In the genomic region with DNA sequence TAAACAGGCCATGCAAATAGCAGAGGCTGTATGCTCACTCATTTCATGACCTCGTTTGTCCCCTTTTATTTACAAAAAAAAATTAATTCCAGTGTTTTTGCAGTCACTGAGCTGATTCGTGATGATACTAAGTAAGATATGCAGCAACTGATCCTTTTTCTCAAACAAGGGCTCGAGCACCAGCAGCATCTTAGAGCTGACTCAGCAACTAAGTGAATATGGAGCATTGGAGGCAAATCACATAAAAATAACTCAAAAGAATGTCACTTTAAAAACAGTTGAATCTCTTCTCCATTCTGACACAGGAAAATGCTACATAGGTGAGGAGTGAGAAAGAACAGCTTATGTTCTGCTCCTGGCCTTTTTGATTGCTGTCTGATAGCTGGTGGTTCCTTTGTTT, we compare ENCODE assay signal across 3 cellular contexts.
TF ChIP-seq lines count a peak whose summit lies in the region.

No MANE protein-coding gene starts in this region.

TF ChIP-seq in A549, 52 proteins besides CTCF, POLR2A, EP300 and RAD21:
- no peak for TF ChIP-seq CBX8 (IDR thresholded peaks at IDR 0.05)
- TF ChIP-seq FOXS1 (CRISPR knock-in tag; IDR thresholded peaks at IDR 0.05): no peak
- peak; percentile 90 for TF ChIP-seq MAFK (IDR thresholded peaks at IDR 0.05; ENCODE audit: partially characterized antibody)
- no peak for TF ChIP-seq CBX2 (IDR thresholded peaks at IDR 0.05; ENCODE audit: borderline replicate concordance, low read depth)

TF ChIP-seq in IMR-90, 13 proteins besides CTCF, POLR2A, EP300 and RAD21:
- TF ChIP-seq MAFK (IDR thresholded peaks at IDR 0.05; ENCODE audit: low read depth, low read length): peak; percentile 92
- no peak for TF ChIP-seq RFX5 (IDR thresholded peaks at IDR 0.05; ENCODE audit: low read depth, low read length)
- no peak for TF ChIP-seq MAZ (IDR thresholded peaks at IDR 0.05; ENCODE audit: borderline replicate concordance, low read depth, low read length)
- no peak for TF ChIP-seq CEBPB (IDR thresholded peaks at IDR 0.05; ENCODE audit: low read depth, low read length)

TF ChIP-seq in K562, 482 proteins besides CTCF, POLR2A, EP300 and RAD21:
- TF ChIP-seq CC2D1A (IDR thresholded peaks at IDR 0.05) (no peak), BMI1 (IDR thresholded peaks at IDR 0.05; ENCODE audit: low read length) (no peak), PHB2 (IDR thresholded peaks at IDR 0.05; ENCODE audit: low read depth) (no peak), C11orf30 (IDR thresholded peaks at IDR 0.05; ENCODE audit: low read depth) (peak; percentile 71), U2AF2 (optimal IDR thresholded peaks at IDR 0.05; ENCODE audit: low read depth, low read length) (no peak), ZNF778 (CRISPR knock-in tag; IDR thresholded peaks at IDR 0.05) (no peak), HSF4 (CRISPR knock-in tag; IDR thresholded peaks at IDR 0.05; ENCODE audit: borderline replicate concordance) (no peak), ZNF699 (CRISPR knock-in tag; IDR thresholded peaks at IDR 0.05; ENCODE audit: insufficient replicate concordance) (no peak), HOXB6 (CRISPR knock-in tag; IDR thresholded peaks at IDR 0.05; ENCODE audit: borderline replicate concordance) (no peak), SMARCE1 (IDR thresholded peaks at IDR 0.05) (no peak), CHD1 (IDR thresholded peaks at IDR 0.05; ENCODE audit: low read length) (no peak), MAFF (IDR thresholded peaks at IDR 0.05; ENCODE audit: low read length) (peak; percentile 64), ZNF431 (CRISPR knock-in tag; IDR thresholded peaks at IDR 0.05) (no peak), MAFG (tag; conservative IDR thresholded peaks at IDR 0.05) (peak; percentile 74), SRF (CRISPR knock-in tag; IDR thresholded peaks at IDR 0.05) (no peak), ZNF253 (CRISPR knock-in tag; conservative IDR thresholded peaks at IDR 0.05) (no peak), ARHGAP35 (IDR thresholded peaks at IDR 0.05; ENCODE audit: partially characterized antibody) (no peak), ZNF316 (IDR thresholded peaks at IDR 0.05) (peak; percentile 67), MAFK (IDR thresholded peaks at IDR 0.05; ENCODE audit: low read length) (peak; percentile 72), RFX5 (IDR thresholded peaks at IDR 0.05; ENCODE audit: low read depth, low read length) (no peak), ZNF282 (CRISPR knock-in tag; IDR thresholded peaks at IDR 0.05) (no peak), CREM (IDR thresholded peaks at IDR 0.05; ENCODE audit: low read depth) (no peak)
- TF ChIP-seq, protein P1, sequence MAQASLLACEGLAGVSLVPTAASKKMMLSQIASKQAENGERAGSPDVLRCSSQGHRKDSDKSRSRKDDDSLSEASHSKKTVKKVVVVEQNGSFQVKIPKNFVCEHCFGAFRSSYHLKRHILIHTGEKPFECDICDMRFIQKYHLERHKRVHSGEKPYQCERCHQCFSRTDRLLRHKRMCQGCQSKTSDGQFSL (CRISPR knock-in tag; IDR thresholded peaks at IDR 0.05): no peak
- TF ChIP-seq, protein P1 (tag; IDR thresholded peaks at IDR 0.05): no peak
- TF ChIP-seq, protein P2, sequence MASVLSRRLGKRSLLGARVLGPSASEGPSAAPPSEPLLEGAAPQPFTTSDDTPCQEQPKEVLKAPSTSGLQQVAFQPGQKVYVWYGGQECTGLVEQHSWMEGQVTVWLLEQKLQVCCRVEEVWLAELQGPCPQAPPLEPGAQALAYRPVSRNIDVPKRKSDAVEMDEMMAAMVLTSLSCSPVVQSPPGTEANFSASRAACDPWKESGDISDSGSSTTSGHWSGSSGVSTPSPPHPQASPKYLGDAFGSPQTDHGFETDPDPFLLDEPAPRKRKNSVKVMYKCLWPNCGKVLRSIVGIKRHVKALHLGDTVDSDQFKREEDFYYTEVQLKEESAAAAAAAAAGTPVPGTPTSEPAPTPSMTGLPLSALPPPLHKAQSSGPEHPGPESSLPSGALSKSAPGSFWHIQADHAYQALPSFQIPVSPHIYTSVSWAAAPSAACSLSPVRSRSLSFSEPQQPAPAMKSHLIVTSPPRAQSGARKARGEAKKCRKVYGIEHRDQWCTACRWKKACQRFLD (CRISPR knock-in tag; IDR thresholded peaks at IDR 0.05): no peak
- TF ChIP-seq, protein P3, sequence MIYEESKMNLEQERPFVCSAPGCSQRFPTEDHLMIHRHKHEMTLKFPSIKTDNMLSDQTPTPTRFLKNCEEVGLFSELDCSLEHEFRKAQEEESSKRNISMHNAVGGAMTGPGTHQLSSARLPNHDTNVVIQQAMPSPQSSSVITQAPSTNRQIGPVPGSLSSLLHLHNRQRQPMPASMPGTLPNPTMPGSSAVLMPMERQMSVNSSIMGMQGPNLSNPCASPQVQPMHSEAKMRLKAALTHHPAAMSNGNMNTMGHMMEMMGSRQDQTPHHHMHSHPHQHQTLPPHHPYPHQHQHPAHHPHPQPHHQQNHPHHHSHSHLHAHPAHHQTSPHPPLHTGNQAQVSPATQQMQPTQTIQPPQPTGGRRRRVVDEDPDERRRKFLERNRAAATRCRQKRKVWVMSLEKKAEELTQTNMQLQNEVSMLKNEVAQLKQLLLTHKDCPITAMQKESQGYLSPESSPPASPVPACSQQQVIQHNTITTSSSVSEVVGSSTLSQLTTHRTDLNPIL (CRISPR knock-in tag; IDR thresholded peaks at IDR 0.05): no peak
- TF ChIP-seq, protein P4, sequence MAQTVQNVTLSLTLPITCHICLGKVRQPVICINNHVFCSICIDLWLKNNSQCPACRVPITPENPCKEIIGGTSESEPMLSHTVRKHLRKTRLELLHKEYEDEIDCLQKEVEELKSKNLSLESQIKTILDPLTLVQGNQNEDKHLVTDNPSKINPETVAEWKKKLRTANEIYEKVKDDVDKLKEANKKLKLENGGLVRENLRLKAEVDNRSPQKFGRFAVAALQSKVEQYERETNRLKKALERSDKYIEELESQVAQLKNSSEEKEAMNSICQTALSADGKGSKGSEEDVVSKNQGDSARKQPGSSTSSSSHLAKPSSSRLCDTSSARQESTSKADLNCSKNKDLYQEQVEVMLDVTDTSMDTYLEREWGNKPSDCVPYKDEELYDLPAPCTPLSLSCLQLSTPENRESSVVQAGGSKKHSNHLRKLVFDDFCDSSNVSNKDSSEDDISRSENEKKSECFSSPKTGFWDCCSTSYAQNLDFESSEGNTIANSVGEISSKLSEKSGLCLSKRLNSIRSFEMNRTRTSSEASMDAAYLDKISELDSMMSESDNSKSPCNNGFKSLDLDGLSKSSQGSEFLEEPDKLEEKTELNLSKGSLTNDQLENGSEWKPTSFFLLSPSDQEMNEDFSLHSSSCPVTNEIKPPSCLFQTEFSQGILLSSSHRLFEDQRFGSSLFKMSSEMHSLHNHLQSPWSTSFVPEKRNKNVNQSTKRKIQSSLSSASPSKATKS (CRISPR knock-in tag; IDR thresholded peaks at IDR 0.05): no peak
- TF ChIP-seq, protein P5, sequence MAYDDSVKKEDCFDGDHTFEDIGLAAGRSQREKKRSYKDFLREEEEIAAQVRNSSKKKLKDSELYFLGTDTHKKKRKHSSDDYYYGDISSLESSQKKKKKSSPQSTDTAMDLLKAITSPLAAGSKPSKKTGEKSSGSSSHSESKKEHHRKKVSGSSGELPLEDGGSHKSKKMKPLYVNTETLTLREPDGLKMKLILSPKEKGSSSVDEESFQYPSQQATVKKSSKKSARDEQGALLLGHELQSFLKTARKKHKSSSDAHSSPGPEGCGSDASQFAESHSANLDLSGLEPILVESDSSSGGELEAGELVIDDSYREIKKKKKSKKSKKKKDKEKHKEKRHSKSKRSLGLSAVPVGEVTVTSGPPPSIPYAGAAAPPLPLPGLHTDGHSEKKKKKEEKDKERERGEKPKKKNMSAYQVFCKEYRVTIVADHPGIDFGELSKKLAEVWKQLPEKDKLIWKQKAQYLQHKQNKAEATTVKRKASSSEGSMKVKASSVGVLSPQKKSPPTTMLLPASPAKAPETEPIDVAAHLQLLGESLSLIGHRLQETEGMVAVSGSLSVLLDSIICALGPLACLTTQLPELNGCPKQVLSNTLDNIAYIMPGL (CRISPR knock-in tag; IDR thresholded peaks at IDR 0.05): no peak
- TF ChIP-seq, protein P6, sequence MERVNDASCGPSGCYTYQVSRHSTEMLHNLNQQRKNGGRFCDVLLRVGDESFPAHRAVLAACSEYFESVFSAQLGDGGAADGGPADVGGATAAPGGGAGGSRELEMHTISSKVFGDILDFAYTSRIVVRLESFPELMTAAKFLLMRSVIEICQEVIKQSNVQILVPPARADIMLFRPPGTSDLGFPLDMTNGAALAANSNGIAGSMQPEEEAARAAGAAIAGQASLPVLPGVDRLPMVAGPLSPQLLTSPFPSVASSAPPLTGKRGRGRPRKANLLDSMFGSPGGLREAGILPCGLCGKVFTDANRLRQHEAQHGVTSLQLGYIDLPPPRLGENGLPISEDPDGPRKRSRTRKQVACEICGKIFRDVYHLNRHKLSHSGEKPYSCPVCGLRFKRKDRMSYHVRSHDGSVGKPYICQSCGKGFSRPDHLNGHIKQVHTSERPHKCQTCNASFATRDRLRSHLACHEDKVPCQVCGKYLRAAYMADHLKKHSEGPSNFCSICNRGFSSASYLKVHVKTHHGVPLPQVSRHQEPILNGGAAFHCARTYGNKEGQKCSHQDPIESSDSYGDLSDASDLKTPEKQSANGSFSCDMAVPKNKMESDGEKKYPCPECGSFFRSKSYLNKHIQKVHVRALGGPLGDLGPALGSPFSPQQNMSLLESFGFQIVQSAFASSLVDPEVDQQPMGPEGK (CRISPR knock-in tag; IDR thresholded peaks at IDR 0.05; ENCODE audit: borderline replicate concordance): no peak
- TF ChIP-seq, protein P7, sequence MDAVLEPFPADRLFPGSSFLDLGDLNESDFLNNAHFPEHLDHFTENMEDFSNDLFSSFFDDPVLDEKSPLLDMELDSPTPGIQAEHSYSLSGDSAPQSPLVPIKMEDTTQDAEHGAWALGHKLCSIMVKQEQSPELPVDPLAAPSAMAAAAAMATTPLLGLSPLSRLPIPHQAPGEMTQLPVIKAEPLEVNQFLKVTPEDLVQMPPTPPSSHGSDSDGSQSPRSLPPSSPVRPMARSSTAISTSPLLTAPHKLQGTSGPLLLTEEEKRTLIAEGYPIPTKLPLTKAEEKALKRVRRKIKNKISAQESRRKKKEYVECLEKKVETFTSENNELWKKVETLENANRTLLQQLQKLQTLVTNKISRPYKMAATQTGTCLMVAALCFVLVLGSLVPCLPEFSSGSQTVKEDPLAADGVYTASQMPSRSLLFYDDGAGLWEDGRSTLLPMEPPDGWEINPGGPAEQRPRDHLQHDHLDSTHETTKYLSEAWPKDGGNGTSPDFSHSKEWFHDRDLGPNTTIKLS (IDR thresholded peaks at IDR 0.05; ENCODE audit: borderline replicate concordance, low read depth): no peak
